19 cellular contexts compared by ENCODE assay signal in the genomic region with DNA sequence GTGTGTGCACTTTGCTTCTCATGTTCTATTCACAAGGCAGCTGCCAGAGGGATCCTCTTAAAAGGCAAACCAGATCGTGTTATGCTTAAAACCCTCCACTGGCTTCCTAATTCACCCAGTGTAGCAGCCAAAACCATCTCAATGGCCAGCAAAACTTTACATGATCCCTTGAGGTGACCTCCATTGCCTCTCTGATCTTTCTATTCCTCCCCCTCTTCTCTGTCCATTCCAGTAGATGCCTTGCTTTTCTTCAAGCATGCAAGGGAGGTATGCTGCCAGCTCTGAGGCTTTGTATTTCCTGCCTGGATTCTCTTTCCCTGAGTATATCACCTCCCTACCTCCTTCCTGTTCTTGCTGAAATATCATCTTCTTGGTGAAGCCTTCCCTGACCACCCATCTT.
A peak's percentile ranks its signal among the peaks of the same experiment; 100 is the strongest.
DNase-seq lines count a peak whose midpoint lies in the region; ATAC-seq and TF ChIP-seq lines count a peak whose summit lies in the region.
"Had no signal": no experiment of that assay in that cellular context is flagged by ENCODE, and none has a peak within 500 bp of the region (broad histone marks: within the 10 kb centered on the region; RNA-seq: fewer than 3 reads in every experiment).

No MANE protein-coding gene starts in this region.

- CTCF ChIA-PET in SK-N-SH (lab: Yijun Ruan, JAX) = no interaction called here

- H3K4me3 ChIP-seq in SK-N-SH (ENCODE audit: low read depth in 2 of 2, low read length in 1 of 2) = no peak overlapping the region
- H3K4me3 ChIP-seq in skeletal muscle cell (ENCODE audit: low read depth, low read length) = no peak overlapping the region
- H3K4me3 ChIP-seq: upper lobe of left lung had no signal

- no peaks in the 10 kb centered on the region for H4K20me1 ChIP-seq in SK-N-SH (ENCODE audit: insufficient read depth)

- H3K79me2 ChIP-seq in SK-N-SH (ENCODE audit: insufficient read depth) = no peaks in the 10 kb centered on the region

- ATAC-seq in HG02885 (IDR thresholded peaks at IDR 0.05; ENCODE audit: poor library complexity, unreplicated experiment) = no peak
- ATAC-seq in GM19463 (IDR thresholded peaks at IDR 0.05; ENCODE audit: unreplicated experiment) = no peak
- ATAC-seq in HG03097 (IDR thresholded peaks at IDR 0.05; ENCODE audit: low FRiP score, unreplicated experiment) = no peak
- no peak for ATAC-seq in GM21528 (IDR thresholded peaks at IDR 0.05; ENCODE audit: low FRiP score, unreplicated experiment)
- ATAC-seq: naive thymus-derived CD8-positive, alpha-beta T cell; Panc1; stimulated activated naive B cell treated with anti-CD40 and anti-IgM and Interleukin-4, amounts not matched to agents 10 μg/mL and 1 μg/mL and 100 μg/mL, for 72 hours had no signal

- no peak for TF ChIP-seq RAD21 in SK-N-SH (IDR thresholded peaks at IDR 0.05; ENCODE audit: low read length)

- 19% methylated on average over 1 of the region's 1 CpG for WGBS in SK-N-SH (ENCODE audit: low lambda C conversion rate)

- DNase-seq in GM04503 (ENCODE audit: low read depth) (peak; percentile 73), SK-N-SH (no peak), fibroblast of gingiva (ENCODE audit: low read depth) (peak; percentile 45), skeletal muscle cell (ENCODE audit: low read depth) (peak; percentile 69)
- DNase-seq: activated CD4-positive, alpha-beta T cell treated with anti-CD3 and anti-CD28 coated beads, Interleukin-2, amount 50 U/mL, for 48 hours; activated T-cell treated with anti-CD3 and anti-CD28 coated beads, Interleukin-2, amount 50 U/mL, for 24 hours; CD4-positive, CD25-positive, alpha-beta regulatory T cell; DMS79; GOT3; naive thymus-derived CD8-positive, alpha-beta T cell; NCI-H1694 treated with DMSO at 0.1 percent for 48 hours; NCI-H510A treated with DMSO at 0.1 percent for 48 hours; stimulated activated naive B cell treated with anti-CD40 and anti-IgM and Interleukin-4, amounts not matched to agents 10 μg/mL and 1 μg/mL and 100 μg/mL, for 72 hours; upper lobe of left lung had no signal

- no peak overlapping the region for H3K4me2 ChIP-seq in SK-N-SH

- no peaks in the 10 kb centered on the region for H3K9me2 ChIP-seq in SK-N-SH

- no peaks in the 10 kb centered on the region for H3K36me3 ChIP-seq in SK-N-SH (replicated peaks in 1 of 2; ENCODE audit: control insufficient read depth in 1 of 2, insufficient read depth in 2 of 2, low read length in 1 of 2)
- H3K36me3 ChIP-seq: upper lobe of left lung had no signal

- POLR2A ChIA-PET in SK-N-SH (lab: Yijun Ruan, JAX) = no interaction called here

- no peak for TF ChIP-seq CTCF in SK-N-SH (IDR thresholded peaks at IDR 0.05)

- H2AFZ ChIP-seq in SK-N-SH (ENCODE audit: low read depth) = peak overlapping the region; percentile 64; the same call in 1 of the 2 replicates

- peak overlapping the region; percentile 76 for H3K27ac ChIP-seq in SK-N-SH (ENCODE audit: low read depth in 2 of 2, low read length in 1 of 2)
- H3K27ac ChIP-seq: upper lobe of left lung had no signal

- H3K4me1 ChIP-seq in SK-N-SH (ENCODE audit: control insufficient read depth in 1 of 2, insufficient read depth in 2 of 2, low read depth in 1 of 2, low read length in 1 of 2) = peaks cover 0 to 6% of the 10 kb centered on the region in 2 experiments; a peak in 1 of 4 replicates
- H3K4me1 ChIP-seq: upper lobe of left lung had no signal

- peak in 1 of 2 experiments; percentile 59; a peak in 1 of 4 replicates for TF ChIP-seq EP300 in SK-N-SH (IDR thresholded peaks at IDR 0.05; ENCODE audit: borderline replicate concordance in 1 of 2, low read depth in 1 of 2, low read length in 1 of 2)

- no peaks in the 10 kb centered on the region for H3K27me3 ChIP-seq in SK-N-SH (ENCODE audit: insufficient read depth)
- H3K27me3 ChIP-seq: upper lobe of left lung had no signal

- H3F3A ChIP-seq in SK-N-SH (replicated peaks; ENCODE audit: insufficient read depth) = peaks cover 9% of the 10 kb centered on the region

- no peak overlapping the region for H3K9ac ChIP-seq in SK-N-SH

- no peaks in the 10 kb centered on the region for H3K9me3 ChIP-seq in SK-N-SH
- H3K9me3 ChIP-seq: upper lobe of left lung had no signal

TF ChIP-seq in SK-N-SH, 30 proteins besides CTCF, POLR2A, EP300 and RAD21:
- no peak for TF ChIP-seq MEF2A (IDR thresholded peaks at IDR 0.05; ENCODE audit: borderline replicate concordance, low read depth)
- TF ChIP-seq YY1 (IDR thresholded peaks at IDR 0.05; ENCODE audit: low read depth) = peak; percentile 67; the same call in 1 of the 2 replicates
- TF ChIP-seq MXI1 (IDR thresholded peaks at IDR 0.05; ENCODE audit: low read depth, low read length) = no peak
- no peak for TF ChIP-seq RCOR1 (IDR thresholded peaks at IDR 0.05; ENCODE audit: low read length)
- TF ChIP-seq PBX3 (IDR thresholded peaks at IDR 0.05) = peak; percentile 34; the same call in 1 of the 2 replicates
- no peak for TF ChIP-seq ELF1 (IDR thresholded peaks at IDR 0.05)
- TF ChIP-seq, protein P1, sequence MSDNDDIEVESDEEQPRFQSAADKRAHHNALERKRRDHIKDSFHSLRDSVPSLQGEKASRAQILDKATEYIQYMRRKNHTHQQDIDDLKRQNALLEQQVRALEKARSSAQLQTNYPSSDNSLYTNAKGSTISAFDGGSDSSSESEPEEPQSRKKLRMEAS (IDR thresholded peaks at IDR 0.05; ENCODE audit: low read depth) = peak; percentile 53; the same call in 1 of the 2 replicates
- TF ChIP-seq, protein P2, sequence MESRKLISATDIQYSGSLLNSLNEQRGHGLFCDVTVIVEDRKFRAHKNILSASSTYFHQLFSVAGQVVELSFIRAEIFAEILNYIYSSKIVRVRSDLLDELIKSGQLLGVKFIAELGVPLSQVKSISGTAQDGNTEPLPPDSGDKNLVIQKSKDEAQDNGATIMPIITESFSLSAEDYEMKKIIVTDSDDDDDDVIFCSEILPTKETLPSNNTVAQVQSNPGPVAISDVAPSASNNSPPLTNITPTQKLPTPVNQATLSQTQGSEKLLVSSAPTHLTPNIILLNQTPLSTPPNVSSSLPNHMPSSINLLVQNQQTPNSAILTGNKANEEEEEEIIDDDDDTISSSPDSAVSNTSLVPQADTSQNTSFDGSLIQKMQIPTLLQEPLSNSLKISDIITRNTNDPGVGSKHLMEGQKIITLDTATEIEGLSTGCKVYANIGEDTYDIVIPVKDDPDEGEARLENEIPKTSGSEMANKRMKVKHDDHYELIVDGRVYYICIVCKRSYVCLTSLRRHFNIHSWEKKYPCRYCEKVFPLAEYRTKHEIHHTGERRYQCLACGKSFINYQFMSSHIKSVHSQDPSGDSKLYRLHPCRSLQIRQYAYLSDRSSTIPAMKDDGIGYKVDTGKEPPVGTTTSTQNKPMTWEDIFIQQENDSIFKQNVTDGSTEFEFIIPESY (IDR thresholded peaks at IDR 0.05; ENCODE audit: borderline replicate concordance, low read depth) = 0 out of 2 replicates have a peak, but pooled peaks have one; percentile 20
- peak; percentile 61 for TF ChIP-seq TCF12 (IDR thresholded peaks at IDR 0.05)
- peak; percentile 40; the same call in 1 of the 2 replicates for TF ChIP-seq TEAD4 (IDR thresholded peaks at IDR 0.05; ENCODE audit: borderline replicate concordance, insufficient read depth)
- no peak for TF ChIP-seq GABPA (IDR thresholded peaks at IDR 0.05; ENCODE audit: low read depth)
- no peak for TF ChIP-seq FOSL2 (IDR thresholded peaks at IDR 0.05; ENCODE audit: borderline replicate concordance, low read depth)
- TF ChIP-seq RXRA (IDR thresholded peaks at IDR 0.05; ENCODE audit: borderline replicate concordance, low read depth) = 0 out of 2 replicates have a peak, but pooled peaks have one; percentile 35
- peak; percentile 62; the same call in 1 of the 2 replicates for TF ChIP-seq NFIC (IDR thresholded peaks at IDR 0.05; ENCODE audit: borderline replicate concordance)
- TF ChIP-seq RFX5 (IDR thresholded peaks at IDR 0.05; ENCODE audit: low read length) = no peak
- no peak for TF ChIP-seq CHD2 (IDR thresholded peaks at IDR 0.05; ENCODE audit: low read length, partially characterized antibody)
- TF ChIP-seq FOXM1 (IDR thresholded peaks at IDR 0.05; ENCODE audit: low read depth) = no peak
